ENCODE assay signal across 1 cellular context in the genomic region with DNA sequence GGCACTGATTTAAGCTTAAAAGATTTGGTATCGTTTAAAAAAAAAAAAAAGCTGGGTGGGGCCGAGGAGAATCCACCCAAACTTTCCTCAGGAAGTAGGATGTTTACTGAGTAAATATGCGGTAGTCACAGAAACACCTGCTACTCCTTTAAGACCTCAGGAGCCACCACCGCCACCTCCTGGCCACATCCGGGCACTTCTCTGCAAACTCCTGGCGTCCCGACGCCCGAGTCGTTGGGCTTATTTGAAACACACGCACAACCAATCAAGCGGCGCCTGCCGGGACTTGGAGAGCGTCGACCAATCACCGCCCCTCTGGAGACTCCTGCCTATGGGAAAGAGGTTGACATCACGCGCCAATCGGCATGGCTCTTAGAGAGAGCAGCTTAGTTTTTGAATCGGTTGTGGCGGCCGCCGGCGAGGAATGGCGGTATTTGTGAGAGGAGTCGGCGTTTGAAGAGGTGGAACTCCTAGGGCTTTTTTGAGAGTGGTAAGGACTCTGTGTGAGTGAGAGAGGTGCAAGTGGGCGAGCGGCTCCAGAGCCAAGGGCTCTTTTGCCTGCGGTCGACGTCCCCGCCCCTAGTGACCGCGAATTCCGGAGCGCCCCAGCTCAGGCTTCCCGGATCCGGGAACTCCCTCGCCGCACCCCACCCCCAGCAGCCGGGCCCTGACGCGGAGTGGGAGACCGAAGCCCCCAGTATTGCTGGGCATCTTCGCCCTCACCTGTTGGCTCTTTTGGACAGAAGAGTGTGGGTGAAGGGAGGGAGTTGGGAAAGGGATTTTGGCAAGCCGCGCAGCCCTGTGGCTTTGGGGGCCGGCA.
A peak's percentile ranks its signal among the peaks of the same experiment; 100 is the strongest.
TF ChIP-seq lines count a peak whose summit lies in the region.

A gene with protein sequence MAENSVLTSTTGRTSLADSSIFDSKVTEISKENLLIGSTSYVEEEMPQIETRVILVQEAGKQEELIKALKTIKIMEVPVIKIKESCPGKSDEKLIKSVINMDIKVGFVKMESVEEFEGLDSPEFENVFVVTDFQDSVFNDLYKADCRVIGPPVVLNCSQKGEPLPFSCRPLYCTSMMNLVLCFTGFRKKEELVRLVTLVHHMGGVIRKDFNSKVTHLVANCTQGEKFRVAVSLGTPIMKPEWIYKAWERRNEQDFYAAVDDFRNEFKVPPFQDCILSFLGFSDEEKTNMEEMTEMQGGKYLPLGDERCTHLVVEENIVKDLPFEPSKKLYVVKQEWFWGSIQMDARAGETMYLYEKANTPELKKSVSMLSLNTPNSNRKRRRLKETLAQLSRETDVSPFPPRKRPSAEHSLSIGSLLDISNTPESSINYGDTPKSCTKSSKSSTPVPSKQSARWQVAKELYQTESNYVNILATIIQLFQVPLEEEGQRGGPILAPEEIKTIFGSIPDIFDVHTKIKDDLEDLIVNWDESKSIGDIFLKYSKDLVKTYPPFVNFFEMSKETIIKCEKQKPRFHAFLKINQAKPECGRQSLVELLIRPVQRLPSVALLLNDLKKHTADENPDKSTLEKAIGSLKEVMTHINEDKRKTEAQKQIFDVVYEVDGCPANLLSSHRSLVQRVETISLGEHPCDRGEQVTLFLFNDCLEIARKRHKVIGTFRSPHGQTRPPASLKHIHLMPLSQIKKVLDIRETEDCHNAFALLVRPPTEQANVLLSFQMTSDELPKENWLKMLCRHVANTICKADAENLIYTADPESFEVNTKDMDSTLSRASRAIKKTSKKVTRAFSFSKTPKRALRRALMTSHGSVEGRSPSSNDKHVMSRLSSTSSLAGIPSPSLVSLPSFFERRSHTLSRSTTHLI (plus strand): TSS at position 359 of the 820 bp plus-strand sequence. CDS start 3,805 bp downstream, outside the sequence.

TF ChIP-seq in HepG2, 621 proteins besides CTCF, POLR2A, EP300 and RAD21 (continued from another document and continues in another):
- TF ChIP-seq, protein P1, sequence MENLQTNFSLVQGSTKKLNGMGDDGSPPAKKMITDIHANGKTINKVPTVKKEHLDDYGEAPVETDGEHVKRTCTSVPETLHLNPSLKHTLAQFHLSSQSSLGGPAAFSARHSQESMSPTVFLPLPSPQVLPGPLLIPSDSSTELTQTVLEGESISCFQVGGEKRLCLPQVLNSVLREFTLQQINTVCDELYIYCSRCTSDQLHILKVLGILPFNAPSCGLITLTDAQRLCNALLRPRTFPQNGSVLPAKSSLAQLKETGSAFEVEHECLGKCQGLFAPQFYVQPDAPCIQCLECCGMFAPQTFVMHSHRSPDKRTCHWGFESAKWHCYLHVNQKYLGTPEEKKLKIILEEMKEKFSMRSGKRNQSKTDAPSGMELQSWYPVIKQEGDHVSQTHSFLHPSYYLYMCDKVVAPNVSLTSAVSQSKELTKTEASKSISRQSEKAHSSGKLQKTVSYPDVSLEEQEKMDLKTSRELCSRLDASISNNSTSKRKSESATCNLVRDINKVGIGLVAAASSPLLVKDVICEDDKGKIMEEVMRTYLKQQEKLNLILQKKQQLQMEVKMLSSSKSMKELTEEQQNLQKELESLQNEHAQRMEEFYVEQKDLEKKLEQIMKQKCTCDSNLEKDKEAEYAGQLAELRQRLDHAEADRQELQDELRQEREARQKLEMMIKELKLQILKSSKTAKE (CRISPR knock-in tag; IDR thresholded peaks at IDR 0.05; ENCODE audit: borderline replicate concordance), result no peak
- TF ChIP-seq ZNF326 (CRISPR knock-in tag; IDR thresholded peaks at IDR 0.05; ENCODE audit: borderline replicate concordance), result no peak
- TF ChIP-seq, protein P2, sequence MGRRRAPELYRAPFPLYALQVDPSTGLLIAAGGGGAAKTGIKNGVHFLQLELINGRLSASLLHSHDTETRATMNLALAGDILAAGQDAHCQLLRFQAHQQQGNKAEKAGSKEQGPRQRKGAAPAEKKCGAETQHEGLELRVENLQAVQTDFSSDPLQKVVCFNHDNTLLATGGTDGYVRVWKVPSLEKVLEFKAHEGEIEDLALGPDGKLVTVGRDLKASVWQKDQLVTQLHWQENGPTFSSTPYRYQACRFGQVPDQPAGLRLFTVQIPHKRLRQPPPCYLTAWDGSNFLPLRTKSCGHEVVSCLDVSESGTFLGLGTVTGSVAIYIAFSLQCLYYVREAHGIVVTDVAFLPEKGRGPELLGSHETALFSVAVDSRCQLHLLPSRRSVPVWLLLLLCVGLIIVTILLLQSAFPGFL (CRISPR knock-in tag; IDR thresholded peaks at IDR 0.05), result no peak
- no peak for TF ChIP-seq TRIM24 (CRISPR knock-in tag; IDR thresholded peaks at IDR 0.05)
- no peak for TF ChIP-seq TGIF2 (CRISPR knock-in tag; IDR thresholded peaks at IDR 0.05)
- TF ChIP-seq, protein P3, sequence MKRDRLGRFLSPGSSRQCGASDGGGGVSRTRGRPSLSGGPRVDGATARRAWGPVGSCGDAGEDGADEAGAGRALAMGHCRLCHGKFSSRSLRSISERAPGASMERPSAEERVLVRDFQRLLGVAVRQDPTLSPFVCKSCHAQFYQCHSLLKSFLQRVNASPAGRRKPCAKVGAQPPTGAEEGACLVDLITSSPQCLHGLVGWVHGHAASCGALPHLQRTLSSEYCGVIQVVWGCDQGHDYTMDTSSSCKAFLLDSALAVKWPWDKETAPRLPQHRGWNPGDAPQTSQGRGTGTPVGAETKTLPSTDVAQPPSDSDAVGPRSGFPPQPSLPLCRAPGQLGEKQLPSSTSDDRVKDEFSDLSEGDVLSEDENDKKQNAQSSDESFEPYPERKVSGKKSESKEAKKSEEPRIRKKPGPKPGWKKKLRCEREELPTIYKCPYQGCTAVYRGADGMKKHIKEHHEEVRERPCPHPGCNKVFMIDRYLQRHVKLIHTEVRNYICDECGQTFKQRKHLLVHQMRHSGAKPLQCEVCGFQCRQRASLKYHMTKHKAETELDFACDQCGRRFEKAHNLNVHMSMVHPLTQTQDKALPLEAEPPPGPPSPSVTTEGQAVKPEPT (CRISPR knock-in tag; IDR thresholded peaks at IDR 0.05; ENCODE audit: low read depth), result no peak
- no peak for TF ChIP-seq ZNF121 (CRISPR knock-in tag; IDR thresholded peaks at IDR 0.05)
- TF ChIP-seq, protein P4, sequence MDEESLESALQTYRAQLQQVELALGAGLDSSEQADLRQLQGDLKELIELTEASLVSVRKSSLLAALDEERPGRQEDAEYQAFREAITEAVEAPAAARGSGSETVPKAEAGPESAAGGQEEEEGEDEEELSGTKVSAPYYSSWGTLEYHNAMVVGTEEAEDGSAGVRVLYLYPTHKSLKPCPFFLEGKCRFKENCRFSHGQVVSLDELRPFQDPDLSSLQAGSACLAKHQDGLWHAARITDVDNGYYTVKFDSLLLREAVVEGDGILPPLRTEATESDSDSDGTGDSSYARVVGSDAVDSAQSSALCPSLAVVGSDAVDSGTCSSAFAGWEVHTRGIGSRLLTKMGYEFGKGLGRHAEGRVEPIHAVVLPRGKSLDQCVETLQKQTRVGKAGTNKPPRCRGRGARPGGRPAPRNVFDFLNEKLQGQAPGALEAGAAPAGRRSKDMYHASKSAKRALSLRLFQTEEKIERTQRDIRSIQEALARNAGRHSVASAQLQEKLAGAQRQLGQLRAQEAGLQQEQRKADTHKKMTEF (CRISPR knock-in tag; IDR thresholded peaks at IDR 0.05), result peak; percentile 67
- TF ChIP-seq SMAD9 (CRISPR knock-in tag; IDR thresholded peaks at IDR 0.05), result no peak
- TF ChIP-seq NPAS2 (CRISPR knock-in tag; IDR thresholded peaks at IDR 0.05; ENCODE audit: borderline replicate concordance), result no peak
- no peak for TF ChIP-seq PAWR (CRISPR knock-in tag; IDR thresholded peaks at IDR 0.05; ENCODE audit: borderline replicate concordance)
- no peak for TF ChIP-seq RFX1 (IDR thresholded peaks at IDR 0.05)
- TF ChIP-seq ZNF883 (CRISPR knock-in tag; IDR thresholded peaks at IDR 0.05; ENCODE audit: not compliant biosample characterization), result no peak
- no peak for TF ChIP-seq XBP1 (CRISPR knock-in tag; IDR thresholded peaks at IDR 0.05)
- no peak for TF ChIP-seq MBD4 (IDR thresholded peaks at IDR 0.05; ENCODE audit: borderline replicate concordance, low read length)
- TF ChIP-seq CC2D1A (CRISPR knock-in tag; IDR thresholded peaks at IDR 0.05), result no peak
- TF ChIP-seq TCF7 (IDR thresholded peaks at IDR 0.05; ENCODE audit: low read depth), result peak; percentile 45
- TF ChIP-seq KLF15 (CRISPR knock-in tag; IDR thresholded peaks at IDR 0.05; ENCODE audit: borderline replicate concordance), result peak; percentile 42; the same call in 1 of the 2 replicates
- TF ChIP-seq HMGA1 (CRISPR knock-in tag; conservative IDR thresholded peaks at IDR 0.05), result no peak
- peak; percentile 56; the same call in 1 of the 2 replicates for TF ChIP-seq ZNF292 (CRISPR knock-in tag; IDR thresholded peaks at IDR 0.05; ENCODE audit: borderline replicate concordance, low read depth)
- no peak for TF ChIP-seq NFATC3 (CRISPR knock-in tag; IDR thresholded peaks at IDR 0.05)
- TF ChIP-seq SAP130 (CRISPR knock-in tag; IDR thresholded peaks at IDR 0.05; ENCODE audit: low read depth), result peak; percentile 92
- TF ChIP-seq, protein P5, sequence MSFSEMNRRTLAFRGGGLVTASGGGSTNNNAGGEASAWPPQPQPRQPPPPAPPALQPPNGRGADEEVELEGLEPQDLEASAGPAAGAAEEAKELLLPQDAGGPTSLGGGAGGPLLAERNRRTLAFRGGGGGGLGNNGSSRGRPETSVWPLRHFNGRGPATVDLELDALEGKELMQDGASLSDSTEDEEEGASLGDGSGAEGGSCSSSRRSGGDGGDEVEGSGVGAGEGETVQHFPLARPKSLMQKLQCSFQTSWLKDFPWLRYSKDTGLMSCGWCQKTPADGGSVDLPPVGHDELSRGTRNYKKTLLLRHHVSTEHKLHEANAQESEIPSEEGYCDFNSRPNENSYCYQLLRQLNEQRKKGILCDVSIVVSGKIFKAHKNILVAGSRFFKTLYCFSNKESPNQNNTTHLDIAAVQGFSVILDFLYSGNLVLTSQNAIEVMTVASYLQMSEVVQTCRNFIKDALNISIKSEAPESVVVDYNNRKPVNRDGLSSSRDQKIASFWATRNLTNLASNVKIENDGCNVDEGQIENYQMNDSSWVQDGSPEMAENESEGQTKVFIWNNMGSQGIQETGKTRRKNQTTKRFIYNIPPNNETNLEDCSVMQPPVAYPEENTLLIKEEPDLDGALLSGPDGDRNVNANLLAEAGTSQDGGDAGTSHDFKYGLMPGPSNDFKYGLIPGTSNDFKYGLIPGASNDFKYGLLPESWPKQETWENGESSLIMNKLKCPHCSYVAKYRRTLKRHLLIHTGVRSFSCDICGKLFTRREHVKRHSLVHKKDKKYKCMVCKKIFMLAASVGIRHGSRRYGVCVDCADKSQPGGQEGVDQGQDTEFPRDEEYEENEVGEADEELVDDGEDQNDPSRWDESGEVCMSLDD (CRISPR knock-in tag; IDR thresholded peaks at IDR 0.05; ENCODE audit: borderline replicate concordance), result no peak
- TF ChIP-seq ATRX (CRISPR knock-in tag; IDR thresholded peaks at IDR 0.05; ENCODE audit: borderline replicate concordance), result no peak
- TF ChIP-seq REXO4 (CRISPR knock-in tag; IDR thresholded peaks at IDR 0.05; ENCODE audit: borderline replicate concordance), result no peak
- TF ChIP-seq WIZ (CRISPR knock-in tag; IDR thresholded peaks at IDR 0.05), result no peak
- no peak for TF ChIP-seq ZNF660 (CRISPR knock-in tag; IDR thresholded peaks at IDR 0.05; ENCODE audit: borderline replicate concordance, low read depth)
- TF ChIP-seq ZNF225 (CRISPR knock-in tag; IDR thresholded peaks at IDR 0.05), result no peak
- TF ChIP-seq U2AF2 (IDR thresholded peaks at IDR 0.05; ENCODE audit: low read depth, low read length), result no peak
- TF ChIP-seq, protein P6, sequence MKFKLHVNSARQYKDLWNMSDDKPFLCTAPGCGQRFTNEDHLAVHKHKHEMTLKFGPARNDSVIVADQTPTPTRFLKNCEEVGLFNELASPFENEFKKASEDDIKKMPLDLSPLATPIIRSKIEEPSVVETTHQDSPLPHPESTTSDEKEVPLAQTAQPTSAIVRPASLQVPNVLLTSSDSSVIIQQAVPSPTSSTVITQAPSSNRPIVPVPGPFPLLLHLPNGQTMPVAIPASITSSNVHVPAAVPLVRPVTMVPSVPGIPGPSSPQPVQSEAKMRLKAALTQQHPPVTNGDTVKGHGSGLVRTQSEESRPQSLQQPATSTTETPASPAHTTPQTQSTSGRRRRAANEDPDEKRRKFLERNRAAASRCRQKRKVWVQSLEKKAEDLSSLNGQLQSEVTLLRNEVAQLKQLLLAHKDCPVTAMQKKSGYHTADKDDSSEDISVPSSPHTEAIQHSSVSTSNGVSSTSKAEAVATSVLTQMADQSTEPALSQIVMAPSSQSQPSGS (CRISPR knock-in tag; IDR thresholded peaks at IDR 0.05), result no peak; the same call in 1 of the 2 replicates
- TF ChIP-seq, protein P7, sequence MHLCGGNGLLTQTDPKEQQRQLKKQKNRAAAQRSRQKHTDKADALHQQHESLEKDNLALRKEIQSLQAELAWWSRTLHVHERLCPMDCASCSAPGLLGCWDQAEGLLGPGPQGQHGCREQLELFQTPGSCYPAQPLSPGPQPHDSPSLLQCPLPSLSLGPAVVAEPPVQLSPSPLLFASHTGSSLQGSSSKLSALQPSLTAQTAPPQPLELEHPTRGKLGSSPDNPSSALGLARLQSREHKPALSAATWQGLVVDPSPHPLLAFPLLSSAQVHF (CRISPR knock-in tag; IDR thresholded peaks at IDR 0.05), result no peak
- TF ChIP-seq FOSL1 (CRISPR knock-in tag; IDR thresholded peaks at IDR 0.05; ENCODE audit: borderline replicate concordance), result no peak
- TF ChIP-seq, protein P8, sequence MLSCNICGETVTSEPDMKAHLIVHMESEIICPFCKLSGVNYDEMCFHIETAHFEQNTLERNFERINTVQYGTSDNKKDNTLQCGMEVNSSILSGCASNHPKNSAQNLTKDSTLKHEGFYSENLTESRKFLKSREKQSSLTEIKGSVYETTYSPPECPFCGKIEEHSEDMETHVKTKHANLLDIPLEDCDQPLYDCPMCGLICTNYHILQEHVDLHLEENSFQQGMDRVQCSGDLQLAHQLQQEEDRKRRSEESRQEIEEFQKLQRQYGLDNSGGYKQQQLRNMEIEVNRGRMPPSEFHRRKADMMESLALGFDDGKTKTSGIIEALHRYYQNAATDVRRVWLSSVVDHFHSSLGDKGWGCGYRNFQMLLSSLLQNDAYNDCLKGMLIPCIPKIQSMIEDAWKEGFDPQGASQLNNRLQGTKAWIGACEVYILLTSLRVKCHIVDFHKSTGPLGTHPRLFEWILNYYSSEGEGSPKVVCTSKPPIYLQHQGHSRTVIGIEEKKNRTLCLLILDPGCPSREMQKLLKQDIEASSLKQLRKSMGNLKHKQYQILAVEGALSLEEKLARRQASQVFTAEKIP (CRISPR knock-in tag; IDR thresholded peaks at IDR 0.05; ENCODE audit: borderline replicate concordance), result no peak
- TF ChIP-seq, protein P9, sequence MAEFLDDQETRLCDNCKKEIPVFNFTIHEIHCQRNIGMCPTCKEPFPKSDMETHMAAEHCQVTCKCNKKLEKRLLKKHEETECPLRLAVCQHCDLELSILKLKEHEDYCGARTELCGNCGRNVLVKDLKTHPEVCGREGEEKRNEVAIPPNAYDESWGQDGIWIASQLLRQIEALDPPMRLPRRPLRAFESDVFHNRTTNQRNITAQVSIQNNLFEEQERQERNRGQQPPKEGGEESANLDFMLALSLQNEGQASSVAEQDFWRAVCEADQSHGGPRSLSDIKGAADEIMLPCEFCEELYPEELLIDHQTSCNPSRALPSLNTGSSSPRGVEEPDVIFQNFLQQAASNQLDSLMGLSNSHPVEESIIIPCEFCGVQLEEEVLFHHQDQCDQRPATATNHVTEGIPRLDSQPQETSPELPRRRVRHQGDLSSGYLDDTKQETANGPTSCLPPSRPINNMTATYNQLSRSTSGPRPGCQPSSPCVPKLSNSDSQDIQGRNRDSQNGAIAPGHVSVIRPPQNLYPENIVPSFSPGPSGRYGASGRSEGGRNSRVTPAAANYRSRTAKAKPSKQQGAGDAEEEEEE (CRISPR knock-in tag; IDR thresholded peaks at IDR 0.05; ENCODE audit: borderline replicate concordance), result no peak
- no peak for TF ChIP-seq ZNF547 (CRISPR knock-in tag; IDR thresholded peaks at IDR 0.05)
- TF ChIP-seq ZNF264 (CRISPR knock-in tag; IDR thresholded peaks at IDR 0.05), result no peak
